ENCODE assay signal across 15 cellular contexts in genomic region chr9:122948313-122948712, GRCh38. TPM values are rescaled to one million over a fixed set of nuclear protein-coding genes. Genes with fewer than 3 reads are reported as not detected.
DNase-seq lines count a peak whose midpoint lies in the region; ATAC-seq and TF ChIP-seq lines count a peak whose summit lies in the region.
"Had no signal": no experiment of that assay in that cellular context is flagged by ENCODE, and none has a peak within 500 bp of the region (broad histone marks: within the 10 kb centered on the region; RNA-seq: fewer than 3 reads in every experiment).

No MANE protein-coding gene starts in this region.

- H3K4me1 ChIP-seq in esophagus (ENCODE audit: control insufficient read depth in 2 of 2, insufficient read depth in 2 of 2, low read length in 1 of 2) = no peaks in the 10 kb centered on the region

- POLR2A ChIA-PET in activated CD8-positive, alpha-beta T cell treated with anti-CD3 and anti-CD28 coated beads for 36 hours (lab: Charles Lee) = interaction anchor here (0.6 to 1.8 kb wide), 3 partner anchors 17 to 250 kb away, joined by 3 to 9 read pairs (median 6); partner anchors contain the start of gene ZBTB26

- no peaks in the 10 kb centered on the region for H3K27me3 Mint-ChIP-seq in activated naive CD4-positive, alpha-beta T cell treated with anti-CD3 and anti-CD28 coated beads for 36 hours (ENCODE audit: low read depth)
- no peaks in the 10 kb centered on the region for H3K27me3 Mint-ChIP-seq in activated naive CD4-positive, alpha-beta T cell treated with anti-CD3 and anti-CD28 coated beads, Interleukin-2, amount 10 ng/mL, durations not matched to agents 7 days and 5 days
- H3K27me3 Mint-ChIP-seq in activated CD8-positive, alpha-beta T cell treated with anti-CD3 and anti-CD28 coated beads for 36 hours = no peaks in the 10 kb centered on the region
- H3K27me3 Mint-ChIP-seq: naive thymus-derived CD4-positive, alpha-beta T cell had no signal

- H3K9me3 Mint-ChIP-seq in activated naive CD4-positive, alpha-beta T cell treated with anti-CD3 and anti-CD28 coated beads for 36 hours = no peaks in the 10 kb centered on the region
- H3K9me3 Mint-ChIP-seq in activated naive CD4-positive, alpha-beta T cell treated with anti-CD3 and anti-CD28 coated beads, Interleukin-2, amount 10 ng/mL, durations not matched to agents 7 days and 5 days = no peaks in the 10 kb centered on the region
- no peaks in the 10 kb centered on the region for H3K9me3 Mint-ChIP-seq in activated CD8-positive, alpha-beta T cell treated with anti-CD3 and anti-CD28 coated beads for 36 hours
- H3K9me3 Mint-ChIP-seq: naive thymus-derived CD4-positive, alpha-beta T cell had no signal

- no peak overlapping the region for H3K4me3 Mint-ChIP-seq in activated naive CD4-positive, alpha-beta T cell treated with anti-CD3 and anti-CD28 coated beads for 36 hours
- no peak overlapping the region for H3K4me3 Mint-ChIP-seq in activated naive CD4-positive, alpha-beta T cell treated with anti-CD3 and anti-CD28 coated beads, Interleukin-2, amount 10 ng/mL, durations not matched to agents 7 days and 5 days
- peak overlapping the region; percentile 12 for H3K4me3 Mint-ChIP-seq in activated CD8-positive, alpha-beta T cell treated with anti-CD3 and anti-CD28 coated beads for 36 hours

- peaks cover 45% of the 10 kb centered on the region for H3K4me1 Mint-ChIP-seq in activated naive CD4-positive, alpha-beta T cell treated with anti-CD3 and anti-CD28 coated beads for 36 hours (ENCODE audit: low read depth)
- peaks cover 42% of the 10 kb centered on the region for H3K4me1 Mint-ChIP-seq in activated naive CD4-positive, alpha-beta T cell treated with anti-CD3 and anti-CD28 coated beads, Interleukin-2, amount 10 ng/mL, durations not matched to agents 7 days and 5 days
- peaks cover 55% of the 10 kb centered on the region for H3K4me1 Mint-ChIP-seq in activated CD8-positive, alpha-beta T cell treated with anti-CD3 and anti-CD28 coated beads for 36 hours (ENCODE audit: low read depth)

- H3K4me3 ChIP-seq in esophagus (ENCODE audit: low read depth in 1 of 2, low read length in 2 of 2) = peak overlapping the region in 1 of 2 donors; percentile 28
- H3K4me3 ChIP-seq: coronary artery had no signal

- no peak for TF ChIP-seq CTCF in activated CD8-positive, alpha-beta T cell treated with anti-CD3 and anti-CD28 coated beads for 36 hours (IDR thresholded peaks at IDR 0.05)

- DNase-seq in activated naive CD4-positive, alpha-beta T cell treated with anti-CD3 and anti-CD28 coated beads for 36 hours = no peak
- DNase-seq in activated naive CD4-positive, alpha-beta T cell treated with anti-CD3 and anti-CD28 coated beads, Interleukin-2, amount 10 ng/mL, durations not matched to agents 7 days and 5 days = no peak
- peak; percentile 8 for DNase-seq in activated CD8-positive, alpha-beta T cell treated with anti-CD3 and anti-CD28 coated beads for 36 hours
- DNase-seq in substantia nigra (lab: John Stamatoyannopoulos, UW) = no peak
- DNase-seq in NCI-H526 treated with DMSO at 0.1 percent for 48 hours (lab: John Stamatoyannopoulos, UW) = no peak
- no peak for DNase-seq in putamen (ENCODE audit: low spot score)
- DNase-seq: activated CD8-positive, alpha-beta memory T cell treated with anti-CD3 and anti-CD28 coated beads for 24 hours; naive thymus-derived CD4-positive, alpha-beta T cell; NK-92 treated with Interleukin-12 subunit alpha and Interleukin-12 subunit beta, amount 100 ng/mL, for 24 hours; retina; Right ventricle myocardium superior; stimulated activated CD4-positive, alpha-beta T cell treated with anti-CD3 and anti-CD28 coated beads, Interleukin-2, amount 100 ng/mL, for 48 hours had no signal

- CTCF ChIA-PET in activated naive CD4-positive, alpha-beta T cell treated with anti-CD3 and anti-CD28 coated beads for 36 hours (lab: Charles Lee) = interaction anchor here (0.9 to 1.0 kb wide), 2 partner anchors 42 to 483 kb away, joined by 3 to 4 read pairs; no protein-coding TSS in a partner anchor
- CTCF ChIA-PET in activated naive CD4-positive, alpha-beta T cell treated with anti-CD3 and anti-CD28 coated beads, Interleukin-2, amount 10 ng/mL, durations not matched to agents 7 days and 5 days (lab: Charles Lee) = no interaction called here
- CTCF ChIA-PET in activated CD8-positive, alpha-beta T cell treated with anti-CD3 and anti-CD28 coated beads for 36 hours (lab: Charles Lee) = no interaction called here

- ATAC-seq in activated CD8-positive, alpha-beta T cell treated with anti-CD3 and anti-CD28 coated beads for 36 hours = peak; percentile 81
- no peak for ATAC-seq in GM18870 (IDR thresholded peaks at IDR 0.05; ENCODE audit: unreplicated experiment)
- ATAC-seq: naive thymus-derived CD4-positive, alpha-beta T cell had no signal

- no peaks in the 10 kb centered on the region for H3K27me3 ChIP-seq in esophagus (ENCODE audit: control insufficient read depth in 1 of 2, insufficient read depth in 2 of 2, low read length in 2 of 2)

- WGBS in esophagus, 2 donors = 49 to 54% methylated on average over 3 of the region's 3 CpGs

- peak overlapping the region; percentile 52 for H3K27ac Mint-ChIP-seq in activated naive CD4-positive, alpha-beta T cell treated with anti-CD3 and anti-CD28 coated beads for 36 hours
- H3K27ac Mint-ChIP-seq in activated naive CD4-positive, alpha-beta T cell treated with anti-CD3 and anti-CD28 coated beads, Interleukin-2, amount 10 ng/mL, durations not matched to agents 7 days and 5 days = no peak overlapping the region
- peak overlapping the region; percentile 68 for H3K27ac Mint-ChIP-seq in activated CD8-positive, alpha-beta T cell treated with anti-CD3 and anti-CD28 coated beads for 36 hours

- intact Hi-C loops in activated naive CD4-positive, alpha-beta T cell treated with anti-CD3 and anti-CD28 coated beads for 36 hours (cut with micrococcal nuclease) = loop anchor here (2.0 kb wide), 1 partner anchor 390 kb away; no protein-coding TSS in a partner anchor
- intact Hi-C loops in activated CD8-positive, alpha-beta T cell treated with anti-CD3 and anti-CD28 coated beads for 36 hours (cut with micrococcal nuclease) = no loop called here

- no peaks in the 10 kb centered on the region for H3K36me3 ChIP-seq in esophagus (ENCODE audit: control insufficient read depth in 2 of 2, insufficient read depth in 2 of 2, low read length in 1 of 2)

- H3K36me3 Mint-ChIP-seq in activated naive CD4-positive, alpha-beta T cell treated with anti-CD3 and anti-CD28 coated beads for 36 hours (ENCODE audit: low read depth) = peaks cover 7% of the 10 kb centered on the region
- H3K36me3 Mint-ChIP-seq in activated naive CD4-positive, alpha-beta T cell treated with anti-CD3 and anti-CD28 coated beads, Interleukin-2, amount 10 ng/mL, durations not matched to agents 7 days and 5 days = peaks cover 13% of the 10 kb centered on the region
- H3K36me3 Mint-ChIP-seq in activated CD8-positive, alpha-beta T cell treated with anti-CD3 and anti-CD28 coated beads for 36 hours (ENCODE audit: low read depth) = peaks cover 7% of the 10 kb centered on the region

- H3K9me3 ChIP-seq in esophagus (ENCODE audit: control insufficient read depth in 2 of 2, insufficient read depth in 1 of 2, low read depth in 1 of 2, low read length in 1 of 2) = no peaks in the 10 kb centered on the region

- H3K27ac ChIP-seq in esophagus (ENCODE audit: low read depth in 2 of 2, low read length in 1 of 2) = peak overlapping the region; percentile 1 to 77
- peak overlapping the region; percentile 58 for H3K27ac ChIP-seq in substantia nigra (ENCODE audit: low read depth, low read length, poor library complexity, severe bottlenecking)
- H3K27ac ChIP-seq: coronary artery had no signal

RNA-seq across cellular contexts. Expression of gene RABGAP1, which starts 7.5 kb away (rescaled TPM):
- total RNA-seq in activated naive CD4-positive, alpha-beta T cell treated with anti-CD3 and anti-CD28 coated beads for 36 hours = 10 to 100 TPM; 19.7 to 21.3 TPM
- total RNA-seq in activated CD8-positive, alpha-beta T cell treated with anti-CD3 and anti-CD28 coated beads for 36 hours = 10 to 100 TPM; 19.8 to 22.0 TPM
- polyA plus RNA-seq in esophagus = 10 to 100 TPM; 12.0 to 16.4 TPM

RNA-seq across cellular contexts. Expression of gene ZBTB26, which starts 17.0 kb away (rescaled TPM):
- total RNA-seq in activated naive CD4-positive, alpha-beta T cell treated with anti-CD3 and anti-CD28 coated beads for 36 hours = 1 to 10 TPM; 5.5 to 5.7 TPM
- total RNA-seq in activated CD8-positive, alpha-beta T cell treated with anti-CD3 and anti-CD28 coated beads for 36 hours = 1 to 10 TPM; 5.3 to 6.2 TPM
- polyA plus RNA-seq in esophagus = 1 to 10 TPM; 2.0 to 2.1 TPM

RNA-seq across cellular contexts. Expression of gene ZBTB6, which starts 35.2 kb away (rescaled TPM):
- 1 to 10 TPM; 7.7 to 8.0 TPM for total RNA-seq in activated naive CD4-positive, alpha-beta T cell treated with anti-CD3 and anti-CD28 coated beads for 36 hours
- 1 to 10 TPM; 9.7 to 9.8 TPM for total RNA-seq in activated CD8-positive, alpha-beta T cell treated with anti-CD3 and anti-CD28 coated beads for 36 hours
- 1 to 10 TPM; 1.7 to 3.1 TPM for polyA plus RNA-seq in esophagus

RNA-seq across cellular contexts. Expression of gene RC3H2, which starts 43.2 kb away (rescaled TPM):
- total RNA-seq in activated naive CD4-positive, alpha-beta T cell treated with anti-CD3 and anti-CD28 coated beads for 36 hours = 10 to 100 TPM; 20.2 to 21.3 TPM
- total RNA-seq in activated CD8-positive, alpha-beta T cell treated with anti-CD3 and anti-CD28 coated beads for 36 hours = 10 to 100 TPM; 22.7 to 22.8 TPM
- polyA plus RNA-seq in esophagus = 1 to 10 TPM; 8.5 to 9.2 TPM
